In the genomic region with DNA sequence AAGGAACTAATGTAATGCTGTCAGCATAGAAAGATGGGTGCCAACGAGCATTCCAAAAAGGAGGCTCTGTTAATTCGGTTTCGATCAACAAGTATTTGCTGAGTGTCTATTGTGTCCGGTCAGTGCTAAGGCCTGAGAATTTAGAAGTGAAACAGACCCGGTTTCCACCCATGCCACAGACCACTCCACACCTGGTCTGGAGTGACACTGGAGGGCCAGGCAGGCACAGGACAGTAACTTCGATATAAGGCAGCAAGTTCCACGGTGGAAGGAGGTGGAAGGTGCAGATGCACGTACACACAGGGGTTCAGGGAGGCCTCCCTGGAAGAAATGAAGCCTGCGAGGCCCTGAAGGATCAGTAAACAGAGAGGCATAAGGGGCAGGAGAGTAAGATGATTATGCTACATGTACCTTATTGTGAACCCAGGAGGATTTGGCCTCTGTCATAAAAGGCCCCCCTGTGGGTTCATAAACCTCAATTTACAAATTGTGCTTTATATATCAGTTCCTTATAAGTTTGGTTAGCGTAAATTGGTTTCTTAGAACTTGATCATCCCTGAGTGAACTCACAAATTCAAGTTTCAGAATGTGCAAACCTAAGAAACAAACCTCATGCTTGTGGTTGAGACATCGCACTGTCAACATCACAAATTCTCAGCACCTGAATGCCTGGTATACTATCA, we compare ENCODE assay signal across 10 cellular contexts. TPM values are rescaled to one million over a fixed set of nuclear protein-coding genes. Genes with fewer than 3 reads are reported as not detected.
DNase-seq lines count a peak whose midpoint lies in the region; ATAC-seq and TF ChIP-seq lines count a peak whose summit lies in the region.
"Had no signal": no experiment of that assay in that cellular context is flagged by ENCODE, and none has a peak within 500 bp of the region (broad histone marks: within the 10 kb centered on the region; RNA-seq: fewer than 3 reads in every experiment).

No MANE protein-coding gene starts in this region.

- no peaks in the 10 kb centered on the region for H3K27me3 Mint-ChIP-seq in activated CD4-positive, alpha-beta T cell treated with anti-CD3 and anti-CD28 coated beads, Interleukin-2, amount 10 ng/mL, durations not matched to agents 7 days and 5 days
- H3K27me3 Mint-ChIP-seq in stimulated activated naive B cell treated with anti-CD40 and anti-IgM and Interleukin-4, amounts not matched to agents 10 μg/mL and 1 μg/mL and 100 μg/mL, for 72 hours = no peaks in the 10 kb centered on the region

- peaks cover 38% of the 10 kb centered on the region for H3K36me3 Mint-ChIP-seq in activated CD4-positive, alpha-beta T cell treated with anti-CD3 and anti-CD28 coated beads, Interleukin-2, amount 10 ng/mL, durations not matched to agents 7 days and 5 days (ENCODE audit: low read depth)
- peaks cover 32 to 52% of the 10 kb centered on the region in 2 donors for H3K36me3 Mint-ChIP-seq in stimulated activated naive B cell treated with anti-CD40 and anti-IgM and Interleukin-4, amounts not matched to agents 10 μg/mL and 1 μg/mL and 100 μg/mL, for 72 hours

- intact Hi-C loops in ascending aorta (cut with DNase I) = no loop called here

- peaks cover 16 to 20% of the 10 kb centered on the region in 2 donors for H3K36me3 ChIP-seq in ascending aorta

- no peaks in the 10 kb centered on the region for H3K27me3 ChIP-seq in ascending aorta

- H3K4me1 Mint-ChIP-seq in activated CD4-positive, alpha-beta T cell treated with anti-CD3 and anti-CD28 coated beads, Interleukin-2, amount 10 ng/mL, durations not matched to agents 7 days and 5 days = peaks cover 67% of the 10 kb centered on the region
- H3K4me1 Mint-ChIP-seq in stimulated activated naive B cell treated with anti-CD40 and anti-IgM and Interleukin-4, amounts not matched to agents 10 μg/mL and 1 μg/mL and 100 μg/mL, for 72 hours = peaks cover 11 to 23% of the 10 kb centered on the region in 2 donors

- POLR2A ChIA-PET in activated CD4-positive, alpha-beta T cell treated with anti-CD3 and anti-CD28 coated beads, Interleukin-2, amount 10 ng/mL, durations not matched to agents 7 days and 5 days (lab: Charles Lee) = no interaction called here

- no peak overlapping the region for H3K4me3 Mint-ChIP-seq in activated CD4-positive, alpha-beta T cell treated with anti-CD3 and anti-CD28 coated beads, Interleukin-2, amount 10 ng/mL, durations not matched to agents 7 days and 5 days
- no peak overlapping the region for H3K4me3 Mint-ChIP-seq in stimulated activated naive B cell treated with anti-CD40 and anti-IgM and Interleukin-4, amounts not matched to agents 10 μg/mL and 1 μg/mL and 100 μg/mL, for 72 hours

- no peaks in the 10 kb centered on the region for H3K9me3 ChIP-seq in ascending aorta
- H3K9me3 ChIP-seq: A549 had no signal

- no peak overlapping the region for H3K4me3 ChIP-seq in ascending aorta
- H3K4me3 ChIP-seq: A549 had no signal

- H3K27ac ChIP-seq in ascending aorta = peak overlapping the region; percentile 92

- no peak for DNase-seq in activated CD4-positive, alpha-beta T cell treated with anti-CD3 and anti-CD28 coated beads, Interleukin-2, amount 10 ng/mL, durations not matched to agents 7 days and 5 days
- no peak for DNase-seq in activated CD4-positive, alpha-beta T cell treated with anti-CD3 and anti-CD28 coated beads, Interleukin-2, amount 50 U/mL, for 48 hours
- DNase-seq in ascending aorta (ENCODE audit: low spot score in 2 of 2) (no peak), cerebellar cortex (ENCODE audit: low spot score) (no peak), AG08395 (ENCODE audit: low spot score) (no peak), GM10266 (ENCODE audit: extremely low spot score) (no peak)
- no peak for DNase-seq in stimulated activated naive B cell treated with anti-CD40 and anti-IgM and Interleukin-4, amounts not matched to agents 10 μg/mL and 1 μg/mL and 100 μg/mL, for 72 hours
- DNase-seq: NCI-H345 had no signal

- H3K4me1 ChIP-seq in ascending aorta = peaks cover 32 to 70% of the 10 kb centered on the region in 2 donors

- CTCF ChIA-PET in activated CD4-positive, alpha-beta T cell treated with anti-CD3 and anti-CD28 coated beads, Interleukin-2, amount 10 ng/mL, durations not matched to agents 7 days and 5 days (lab: Charles Lee) = no interaction called here

- peak; percentile 86 for ATAC-seq in HG02870 (IDR thresholded peaks at IDR 0.05; ENCODE audit: unreplicated experiment)
- ATAC-seq in stimulated activated naive B cell treated with anti-CD40 and anti-IgM and Interleukin-4, amounts not matched to agents 10 μg/mL and 1 μg/mL and 100 μg/mL, for 72 hours (replicated peaks) = peak; percentile 68 to 77
- ATAC-seq: A549 had no signal

- H3K9me3 Mint-ChIP-seq in activated CD4-positive, alpha-beta T cell treated with anti-CD3 and anti-CD28 coated beads, Interleukin-2, amount 10 ng/mL, durations not matched to agents 7 days and 5 days = no peaks in the 10 kb centered on the region
- no peaks in the 10 kb centered on the region for H3K9me3 Mint-ChIP-seq in stimulated activated naive B cell treated with anti-CD40 and anti-IgM and Interleukin-4, amounts not matched to agents 10 μg/mL and 1 μg/mL and 100 μg/mL, for 72 hours

- TF ChIP-seq CTCF in ascending aorta (IDR thresholded peaks at IDR 0.05) (no peak), GM10266 (IDR thresholded peaks at IDR 0.05; ENCODE audit: control insufficient read depth, insufficient read depth, low read depth, missing control alignments) (no peak)

- peak overlapping the region; percentile 65 for H3K27ac Mint-ChIP-seq in activated CD4-positive, alpha-beta T cell treated with anti-CD3 and anti-CD28 coated beads, Interleukin-2, amount 10 ng/mL, durations not matched to agents 7 days and 5 days
- peak overlapping the region; percentile 32 for H3K27ac Mint-ChIP-seq in stimulated activated naive B cell treated with anti-CD40 and anti-IgM and Interleukin-4, amounts not matched to agents 10 μg/mL and 1 μg/mL and 100 μg/mL, for 72 hours

RNA-seq across cellular contexts. Expression of a gene that starts 25.9 kb away (rescaled TPM):
- total RNA-seq in activated CD4-positive, alpha-beta T cell treated with anti-CD3 and anti-CD28 coated beads, Interleukin-2, amount 10 ng/mL, durations not matched to agents 7 days and 5 days = 10 to 100 TPM; 24.2 to 27.4 TPM
- total RNA-seq in ascending aorta = 16.1 TPM

RNA-seq across cellular contexts. Expression of a gene that starts 48.4 kb away (rescaled TPM):
- total RNA-seq in activated CD4-positive, alpha-beta T cell treated with anti-CD3 and anti-CD28 coated beads, Interleukin-2, amount 10 ng/mL, durations not matched to agents 7 days and 5 days = not detected
- total RNA-seq in ascending aorta = not detected
